Comparison of ENCODE assay signal across 10 cellular contexts in the genomic region with DNA sequence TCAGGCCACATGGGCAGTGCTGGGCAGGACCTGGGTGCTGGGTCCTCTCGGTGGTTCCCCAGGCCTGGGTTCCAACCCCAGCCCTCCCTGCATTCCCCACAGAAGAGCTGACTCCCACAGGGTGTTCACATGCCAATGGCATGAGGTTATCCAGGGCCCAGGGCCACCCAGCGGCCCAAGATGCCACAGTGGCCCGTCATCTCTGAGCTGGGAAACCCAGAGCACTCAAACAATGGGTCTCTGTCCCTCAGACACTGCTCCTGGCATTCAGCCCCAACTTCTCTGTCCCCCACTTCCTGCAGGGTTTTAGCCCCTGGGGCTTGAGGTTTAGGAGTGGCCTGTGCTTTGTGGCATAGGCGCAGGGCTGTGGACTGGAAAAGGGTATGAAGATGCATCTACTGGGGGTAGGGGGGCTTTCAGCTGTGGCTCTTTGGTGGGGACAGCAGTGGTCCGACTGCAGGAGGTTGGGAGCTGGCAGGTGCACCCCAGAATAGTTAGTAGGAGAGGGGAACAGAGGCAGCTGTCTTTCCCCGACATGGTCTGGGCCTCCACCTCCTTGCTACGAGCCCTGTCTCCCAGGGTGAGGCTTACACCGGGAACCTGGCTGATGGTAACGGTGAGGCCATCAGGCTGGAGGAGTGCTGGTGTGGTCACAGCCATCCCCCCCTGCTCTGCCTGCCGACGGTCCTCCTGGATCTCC. TPM values are rescaled to one million over a fixed set of nuclear protein-coding genes. Genes with fewer than 3 reads are reported as not detected.
DNase-seq lines count a peak whose midpoint lies in the region; ATAC-seq and TF ChIP-seq lines count a peak whose summit lies in the region.
"Had no signal": no experiment of that assay in that cellular context is flagged by ENCODE, and none has a peak within 500 bp of the region (broad histone marks: within the 10 kb centered on the region; RNA-seq: fewer than 3 reads in every experiment).

No MANE protein-coding gene starts in this region.

- peaks cover 34% of the 10 kb centered on the region for H3F3A ChIP-seq in SK-N-SH (replicated peaks; ENCODE audit: insufficient read depth)

- H3K36me3 Mint-ChIP-seq in activated CD4-positive, alpha-beta T cell treated with anti-CD3 and anti-CD28 coated beads, Interleukin-2, amount 10 ng/mL, durations not matched to agents 24 days and 14 days (ENCODE audit: low read depth) = no peaks in the 10 kb centered on the region

- no peak overlapping the region for H3K4me3 Mint-ChIP-seq in activated CD4-positive, alpha-beta T cell treated with anti-CD3 and anti-CD28 coated beads, Interleukin-2, amount 10 ng/mL, durations not matched to agents 24 days and 14 days

- no peak overlapping the region for H2AFZ ChIP-seq in SK-N-SH (ENCODE audit: low read depth)
- no peak overlapping the region for H2AFZ ChIP-seq in Karpas-422 (ENCODE audit: low read length)

- H3K27me3 ChIP-seq in SK-N-SH (ENCODE audit: insufficient read depth) (no peaks in the 10 kb centered on the region), Karpas-422 (ENCODE audit: low read length) (no peaks in the 10 kb centered on the region)

- H3K9ac ChIP-seq in SK-N-SH (peak overlapping the region; percentile 98), Karpas-422 (ENCODE audit: low read length) (no peak overlapping the region)

- no peaks in the 10 kb centered on the region for H3K27me3 Mint-ChIP-seq in activated CD4-positive, alpha-beta T cell treated with anti-CD3 and anti-CD28 coated beads, Interleukin-2, amount 10 ng/mL, durations not matched to agents 24 days and 14 days

- H3K4me2 ChIP-seq in SK-N-SH (peak overlapping the region; percentile 94), Karpas-422 (ENCODE audit: low read depth, low read length, poor library complexity, severe bottlenecking) (no peak overlapping the region)

- H3K4me1 ChIP-seq in SK-N-SH (ENCODE audit: control insufficient read depth in 1 of 2, insufficient read depth in 2 of 2, low read depth in 1 of 2, low read length in 1 of 2) (peaks cover 55 to 69% of the 10 kb centered on the region in 2 experiments; a peak in 3 of 4 replicates), Karpas-422 (ENCODE audit: low read length) (peaks cover 22% of the 10 kb centered on the region)

- H3K9me2 ChIP-seq in SK-N-SH (no peaks in the 10 kb centered on the region), Karpas-422 (replicated peaks; ENCODE audit: insufficient read depth, low read length) (no peaks in the 10 kb centered on the region)

- DNase-seq in AG10803 (ENCODE audit: low read depth) (peak; percentile 94), SK-N-SH (no peak), foreskin fibroblast (peak; percentile 90 to 91), omental fat pad (ENCODE audit: low spot score) (no peak), GOT3 (lab: John Stamatoyannopoulos, UW) (no peak), OCI-M1 (lab: John Stamatoyannopoulos, UW) (no peak), Karpas-422 (no peak)
- DNase-seq in activated CD4-positive, alpha-beta T cell treated with anti-CD3 and anti-CD28 coated beads, Interleukin-2, amount 10 ng/mL, durations not matched to agents 24 days and 14 days = no peak
- DNase-seq: DND-41 had no signal

- H3K4me3 ChIP-seq in AG10803 (ENCODE audit: low read length) (peak overlapping the region; percentile 79), SK-N-SH (ENCODE audit: low read depth in 2 of 2, low read length in 1 of 2) (peak overlapping the region; percentile 51 to 77; a peak in 3 of 4 replicates), foreskin fibroblast (ENCODE audit: low read depth in 1 of 2, low read length in 2 of 2) (peak overlapping the region; percentile 15 to 53), Karpas-422 (ENCODE audit: low read length) (no peak overlapping the region)

- TF ChIP-seq RAD21 in SK-N-SH (IDR thresholded peaks at IDR 0.05; ENCODE audit: low read length) = no peak

- H3K9me3 ChIP-seq in SK-N-SH (no peaks in the 10 kb centered on the region), Karpas-422 (ENCODE audit: low read length) (no peaks in the 10 kb centered on the region)

- H3K27ac ChIP-seq in SK-N-SH (ENCODE audit: low read depth in 2 of 2, low read length in 1 of 2) = peak overlapping the region; percentile 96 to 98
- H3K27ac ChIP-seq in Karpas-422 (ENCODE audit: low read length) = no peak overlapping the region

- peaks cover 19 to 26% of the 10 kb centered on the region in 2 experiments for H3K36me3 ChIP-seq in SK-N-SH (replicated peaks in 1 of 2; ENCODE audit: control insufficient read depth in 1 of 2, insufficient read depth in 2 of 2, low read length in 1 of 2)
- H3K36me3 ChIP-seq in Karpas-422 (ENCODE audit: insufficient read depth, low read length) = no peaks in the 10 kb centered on the region

- H4K20me1 ChIP-seq in SK-N-SH (ENCODE audit: insufficient read depth) (no peaks in the 10 kb centered on the region), Karpas-422 (ENCODE audit: insufficient read depth, low read depth, low read length) (no peaks in the 10 kb centered on the region)

- no peak for TF ChIP-seq CTCF in AG10803 (conservative IDR thresholded peaks at IDR 0.05; ENCODE audit: low read length)
- TF ChIP-seq CTCF in SK-N-SH (IDR thresholded peaks at IDR 0.05) = no peak
- no peak for TF ChIP-seq CTCF in foreskin fibroblast (IDR thresholded peaks at IDR 0.05; ENCODE audit: low read depth, low read length)
- no peak for TF ChIP-seq CTCF in omental fat pad (IDR thresholded peaks at IDR 0.05)

- intact Hi-C loops in activated CD4-positive, alpha-beta T cell treated with anti-CD3 and anti-CD28 coated beads, Interleukin-2, amount 10 ng/mL, durations not matched to agents 24 days and 14 days (cut with micrococcal nuclease) = loop anchor here (1.0 kb wide), 2 partner anchors 16 to 60 kb away; a partner anchor contains a TSS

- H3K79me2 ChIP-seq in SK-N-SH (ENCODE audit: insufficient read depth) (peaks cover 53% of the 10 kb centered on the region), Karpas-422 (ENCODE audit: low read length) (no peaks in the 10 kb centered on the region)

- peaks cover 10% of the 10 kb centered on the region for H3K4me1 Mint-ChIP-seq in activated CD4-positive, alpha-beta T cell treated with anti-CD3 and anti-CD28 coated beads, Interleukin-2, amount 10 ng/mL, durations not matched to agents 24 days and 14 days

- H3K9me3 Mint-ChIP-seq in activated CD4-positive, alpha-beta T cell treated with anti-CD3 and anti-CD28 coated beads, Interleukin-2, amount 10 ng/mL, durations not matched to agents 24 days and 14 days = no peaks in the 10 kb centered on the region

- peak; percentile 34 for ATAC-seq in omental fat pad (ENCODE audit: low FRiP score)
- ATAC-seq: activated CD4-positive, CD25-positive, alpha-beta regulatory T cell treated with anti-CD3 and anti-CD28 coated beads, Interleukin-2, amount 50 U/mL, for 24 hours had no signal

- H3K27ac Mint-ChIP-seq in activated CD4-positive, alpha-beta T cell treated with anti-CD3 and anti-CD28 coated beads, Interleukin-2, amount 10 ng/mL, durations not matched to agents 24 days and 14 days = no peak overlapping the region

- POLR2A ChIA-PET in SK-N-SH (lab: Yijun Ruan, JAX) = interaction anchor here (0.9 to 3.0 kb wide), 7 partner anchors 14 to 85 kb away, joined by 3 to 22 read pairs (median 3); a partner anchor contains a TSS

- CTCF ChIA-PET in SK-N-SH (lab: Yijun Ruan, JAX) = interaction anchor here (0.7 to 70.6 kb wide), 23 partner anchors 3 to 178 kb away, joined by 3 to 2194 read pairs (median 4); a partner anchor contains a TSS

- peak in 1 of 2 experiments; percentile 71; a peak in 1 of 4 replicates for TF ChIP-seq EP300 in SK-N-SH (IDR thresholded peaks at IDR 0.05; ENCODE audit: borderline replicate concordance in 1 of 2, low read depth in 1 of 2, low read length in 1 of 2)

- 37% methylated on average over 7 of the region's 11 CpGs for WGBS in SK-N-SH (ENCODE audit: low lambda C conversion rate)

RNA-seq across cellular contexts. Expression of a gene that starts 1.7 kb away (rescaled TPM):
- polyA plus RNA-seq in SK-N-SH (2012; rRNA removed) = 13.7 and 14.2 TPM in 2 replicates
- polyA plus RNA-seq in SK-N-SH (2012; cell fraction: cytosol; rRNA removed) = 10.4 and 12.0 TPM in 2 replicates
- 82.8 and 92.4 TPM in 2 replicates for polyA plus RNA-seq in SK-N-SH (2012; cell fraction: nucleus; rRNA removed)
- total RNA-seq in omental fat pad = 1 to 10 TPM; 1.1 to 7.4 (median 4.5) TPM
- 1.2 and 3.1 TPM in 2 replicates for total RNA-seq in Karpas-422 (2014; rRNA removed; shearing (Covaris generic); ENCODE audit: low replicate concordance)
- total RNA-seq in activated CD4-positive, alpha-beta T cell treated with anti-CD3 and anti-CD28 coated beads, Interleukin-2, amount 10 ng/mL, durations not matched to agents 24 days and 14 days = 0.21 and 0.54 TPM in 2 replicates

RNA-seq across cellular contexts. Expression of a gene that starts 11.8 kb away (rescaled TPM):
- polyA plus RNA-seq in SK-N-SH (2012; rRNA removed) = not detected in 2 replicates
- not detected in 2 replicates for polyA plus RNA-seq in SK-N-SH (2012; cell fraction: cytosol; rRNA removed)
- polyA plus RNA-seq in SK-N-SH (2012; cell fraction: nucleus; rRNA removed) = not detected in 2 replicates
- total RNA-seq in omental fat pad = not detected
- not detected in 2 replicates for total RNA-seq in Karpas-422 (2014; rRNA removed; shearing (Covaris generic); ENCODE audit: low replicate concordance)
- total RNA-seq in activated CD4-positive, alpha-beta T cell treated with anti-CD3 and anti-CD28 coated beads, Interleukin-2, amount 10 ng/mL, durations not matched to agents 24 days and 14 days = not detected in 2 replicates

RNA-seq across cellular contexts. Expression of a gene that starts 15.6 kb away (rescaled TPM):
- polyA plus RNA-seq in SK-N-SH (2012; rRNA removed) = 7.8 and 9.8 TPM in 2 replicates
- polyA plus RNA-seq in SK-N-SH (2012; cell fraction: cytosol; rRNA removed) = 10.2 and 10.7 TPM in 2 replicates
- polyA plus RNA-seq in SK-N-SH (2012; cell fraction: nucleus; rRNA removed) = 8.0 and 11.1 TPM in 2 replicates
- 10 to 100 TPM in 3 of 4 donors, 1 to 10 TPM in 1; 9.1 to 17.5 (median 12.2) TPM for total RNA-seq in omental fat pad
- total RNA-seq in Karpas-422 (2014; rRNA removed; shearing (Covaris generic); ENCODE audit: low replicate concordance) = 5.8 and 9.2 TPM in 2 replicates
- total RNA-seq in activated CD4-positive, alpha-beta T cell treated with anti-CD3 and anti-CD28 coated beads, Interleukin-2, amount 10 ng/mL, durations not matched to agents 24 days and 14 days = 22.8 and 23.3 TPM in 2 replicates

RNA-seq across cellular contexts. Expression of a gene that starts 18.9 kb away (rescaled TPM):
- polyA plus RNA-seq in SK-N-SH (2012; rRNA removed) = 0.08 and 0.12 TPM in 2 replicates
- 0.09 and 0.26 TPM in 2 replicates for polyA plus RNA-seq in SK-N-SH (2012; cell fraction: cytosol; rRNA removed)
- polyA plus RNA-seq in SK-N-SH (2012; cell fraction: nucleus; rRNA removed) = 0.14 and 0.33 TPM in 2 replicates
- 1 to 10 TPM in 1 of 4 donors, under 1 TPM in 3; under 0.01 to 1.1 (median 0.12) TPM for total RNA-seq in omental fat pad
- total RNA-seq in Karpas-422 (2014; rRNA removed; shearing (Covaris generic); ENCODE audit: low replicate concordance) = 0.07 and 2.6 TPM in 2 replicates
- total RNA-seq in activated CD4-positive, alpha-beta T cell treated with anti-CD3 and anti-CD28 coated beads, Interleukin-2, amount 10 ng/mL, durations not matched to agents 24 days and 14 days = 0.02 and 0.05 TPM in 2 replicates

RNA-seq across cellular contexts. Expression of a gene that starts 31.3 kb away (rescaled TPM):
- 0.15 TPM in 2 replicates for polyA plus RNA-seq in SK-N-SH (2012; rRNA removed)
- polyA plus RNA-seq in SK-N-SH (2012; cell fraction: cytosol; rRNA removed) = 0.10 and 0.12 TPM in 2 replicates
- polyA plus RNA-seq in SK-N-SH (2012; cell fraction: nucleus; rRNA removed) = 0.44 and 0.59 TPM in 2 replicates
- 10 to 100 TPM; 12.0 to 35.1 (median 25.0) TPM for total RNA-seq in omental fat pad
- total RNA-seq in Karpas-422 (2014; rRNA removed; shearing (Covaris generic); ENCODE audit: low replicate concordance) = 4.3 and 8.7 TPM in 2 replicates
- total RNA-seq in activated CD4-positive, alpha-beta T cell treated with anti-CD3 and anti-CD28 coated beads, Interleukin-2, amount 10 ng/mL, durations not matched to agents 24 days and 14 days = 82.7 and 95.7 TPM in 2 replicates

Comparison
In these comparisons a context has a peak if more than half of its experiments do, and no peak if none do; other contexts are left out.
1. DNase-seq: peak in AG10803 (single experiment) and foreskin fibroblast (2 of 2); none in SK-N-SH (single experiment), omental fat pad (single experiment), GOT3 (single experiment), OCI-M1 (single experiment), Karpas-422 (single experiment) and activated CD4-positive, alpha-beta T cell treated with anti-CD3 and anti-CD28 coated beads, Interleukin-2, amount 10 ng/mL, durations not matched to agents 24 days and 14 days (single experiment).